8 cellular contexts compared by ENCODE assay signal in genomic region chr3:115148142-115148790, GRCh38. TPM values are rescaled to one million over a fixed set of nuclear protein-coding genes. Genes with fewer than 3 reads are reported as not detected.
DNase-seq lines count a peak whose midpoint lies in the region; ATAC-seq and TF ChIP-seq lines count a peak whose summit lies in the region.

No MANE protein-coding gene starts in this region.

- H3K36me3 Mint-ChIP-seq in naive thymus-derived CD8-positive, alpha-beta T cell = peaks cover 4 to 10% (median 5%) of the 10 kb centered on the region in 3 donors

- H3K4me1 Mint-ChIP-seq in naive thymus-derived CD8-positive, alpha-beta T cell = peaks cover 8 to 31% (median 28%) of the 10 kb centered on the region in 4 donors

- DNase-seq in AG04449 (ENCODE audit: low read depth, low spot score) (no peak), NCI-H2029 (lab: John Stamatoyannopoulos, UW) (peak; percentile 28), coronary artery (ENCODE audit: low spot score) (no peak), NCI-H1417 (lab: John Stamatoyannopoulos, UW) (no peak)
- DNase-seq in naive thymus-derived CD8-positive, alpha-beta T cell = no peak
- DNase-seq in activated CD4-positive, CD25-positive, alpha-beta regulatory T cell treated with anti-CD3 and anti-CD28 coated beads, Interleukin-2, amount 50 U/mL, for 72 hours = no peak
- no peak for DNase-seq in stimulated activated CD4-positive, alpha-beta T cell treated with anti-CD3 and anti-CD28 coated beads, Interleukin-2, amount 100 ng/mL, for 48 hours

- peak overlapping the region; percentile 97 to 100 for H3K27ac ChIP-seq in coronary artery

- H3K27me3 Mint-ChIP-seq in naive thymus-derived CD8-positive, alpha-beta T cell = no peaks in the 10 kb centered on the region

- ATAC-seq in GM18873 (IDR thresholded peaks at IDR 0.05; ENCODE audit: low FRiP score, unreplicated experiment) = peak; percentile 2
- no peak for ATAC-seq in naive thymus-derived CD8-positive, alpha-beta T cell

- H3K9me3 Mint-ChIP-seq in naive thymus-derived CD8-positive, alpha-beta T cell = peaks cover 0 to 14% (median 3%) of the 10 kb centered on the region in 9 donors

- H3K4me3 Mint-ChIP-seq in naive thymus-derived CD8-positive, alpha-beta T cell = peak overlapping the region; percentile 86 to 100 (median 98)

- POLR2A ChIA-PET in AG04449 (lab: Yijun Ruan, JAX) = no interaction called here
- POLR2A ChIA-PET in naive thymus-derived CD8-positive, alpha-beta T cell (lab: Charles Lee) = interaction anchor here (1.9 to 4.2 kb wide), 4 partner anchors 17 to 636 kb away, joined by 7 to 61 read pairs (median 38); no protein-coding TSS in a partner anchor

- peak overlapping the region; percentile 99 to 100 (median 100) for H3K27ac Mint-ChIP-seq in naive thymus-derived CD8-positive, alpha-beta T cell

- CTCF ChIA-PET in AG04449 (lab: Yijun Ruan, JAX) = interaction anchor here (0.8 kb wide), 1 partner anchor 25 kb away, joined by 4 read pairs; no protein-coding TSS in a partner anchor

- peak overlapping the region; percentile 78 for H3K4me3 ChIP-seq in AG04449 (ENCODE audit: low read depth, low read length)
- peak overlapping the region; percentile 83 for H3K4me3 ChIP-seq in coronary artery

- TF ChIP-seq CTCF in AG04449 (IDR thresholded peaks at IDR 0.05; ENCODE audit: insufficient read depth, low read length, missing control alignments) = no peak
- no peak for TF ChIP-seq CTCF in coronary artery (IDR thresholded peaks at IDR 0.05)

RNA-seq across cellular contexts. Expression of gene ZBTB20, which starts 1.2 kb away (rescaled TPM):
- 10 to 100 TPM; 44.6 to 50.8 TPM for total RNA-seq in naive thymus-derived CD8-positive, alpha-beta T cell
- 10 to 100 TPM; 16.5 to 22.0 (median 20.5) TPM for polyA plus RNA-seq in naive thymus-derived CD8-positive, alpha-beta T cell
